ENCODE assay signal across 18 cellular contexts in genomic region chr21:42475526-42476492, GRCh38. TPM values are rescaled to one million over a fixed set of nuclear protein-coding genes. Genes with fewer than 3 reads are reported as not detected.
"Had no signal": no experiment of that assay in that cellular context is flagged by ENCODE, and none has a peak within 500 bp of the region (broad histone marks: within the 10 kb centered on the region; RNA-seq: fewer than 3 reads in every experiment).

No MANE protein-coding gene starts in this region.

- H3K4me3 ChIP-seq: cardiac muscle cell, skin epidermis, thoracic aorta, upper lobe of right lung had no signal

- H3K9me3 ChIP-seq: thoracic aorta, upper lobe of right lung had no signal

- H3K36me3 ChIP-seq: cardiac muscle cell, thoracic aorta, upper lobe of right lung had no signal

- ATAC-seq: activated CD8-positive, alpha-beta T cell treated with anti-CD3 and anti-CD28 coated beads for 36 hours; upper lobe of right lung had no signal

- H3K4me1 Mint-ChIP-seq: activated naive CD8-positive, alpha-beta T cell treated with anti-CD3 and anti-CD28 coated beads, Interleukin-2, amount 10 ng/mL, durations not matched to agents 7 days and 5 days had no signal

- H3K27me3 ChIP-seq: cardiac muscle cell, upper lobe of right lung had no signal

- H3K9me3 Mint-ChIP-seq: activated CD8-positive, alpha-beta T cell treated with anti-CD3 and anti-CD28 coated beads for 36 hours; activated naive CD8-positive, alpha-beta T cell treated with anti-CD3 and anti-CD28 coated beads, Interleukin-2, amount 10 ng/mL, durations not matched to agents 7 days and 5 days; activated T-helper 2 cell treated with anti-CD3 and anti-CD28 coated beads, Interferon-gamma antibody, Interleukin-2, Interleukin-4, amounts not matched to agents 10 μg/mL and 5 μg/mL and 100 μg/mL, durations not matched to agents 14 hours and 24 hours and 36 hours had no signal

- H3K27me3 Mint-ChIP-seq: activated CD8-positive, alpha-beta T cell treated with anti-CD3 and anti-CD28 coated beads for 36 hours; progenitor cell of endocrine pancreas had no signal

- H3K27ac ChIP-seq: cardiac muscle cell, skin epidermis, thoracic aorta, upper lobe of right lung had no signal

- DNase-seq: activated CD4-positive, alpha-beta T cell treated with anti-CD3 and anti-CD28 coated beads for 48 hours; activated CD4-positive, CD25-positive, alpha-beta regulatory T cell; activated CD8-positive, alpha-beta T cell treated with anti-CD3 and anti-CD28 coated beads for 36 hours; activated naive CD4-positive, alpha-beta T cell treated with Interleukin-2 at 50 U/mL for 16 hours; activated naive CD8-positive, alpha-beta T cell treated with anti-CD3 and anti-CD28 coated beads, Interleukin-2, amount 10 ng/mL, durations not matched to agents 7 days and 5 days; amygdala; dermis blood vessel endothelial cell; effector memory CD4-positive, alpha-beta T cell; right cardiac atrium; upper lobe of right lung had no signal

- H3K4me3 Mint-ChIP-seq: activated CD8-positive, alpha-beta T cell treated with anti-CD3 and anti-CD28 coated beads for 36 hours; activated naive CD8-positive, alpha-beta T cell treated with anti-CD3 and anti-CD28 coated beads, Interleukin-2, amount 10 ng/mL, durations not matched to agents 7 days and 5 days had no signal

- H3K36me3 Mint-ChIP-seq: activated naive CD8-positive, alpha-beta T cell treated with anti-CD3 and anti-CD28 coated beads, Interleukin-2, amount 10 ng/mL, durations not matched to agents 7 days and 5 days had no signal

- H3K27ac Mint-ChIP-seq: activated CD8-positive, alpha-beta T cell treated with anti-CD3 and anti-CD28 coated beads for 36 hours; activated T-helper 2 cell treated with anti-CD3 and anti-CD28 coated beads, Interferon-gamma antibody, Interleukin-2, Interleukin-4, amounts not matched to agents 10 μg/mL and 5 μg/mL and 100 μg/mL, durations not matched to agents 14 hours and 24 hours and 36 hours; progenitor cell of endocrine pancreas had no signal

RNA-seq across cellular contexts. Expression of gene RSPH1, which starts 20.2 kb away (rescaled TPM):
- total RNA-seq: activated CD8-positive, alpha-beta T cell treated with anti-CD3 and anti-CD28 coated beads for 36 hours; activated naive CD8-positive, alpha-beta T cell treated with anti-CD3 and anti-CD28 coated beads, Interleukin-2, amount 10 ng/mL, durations not matched to agents 7 days and 5 days; activated T-helper 2 cell treated with anti-CD3 and anti-CD28 coated beads, Interferon-gamma antibody, Interleukin-2, Interleukin-4, amounts not matched to agents 10 μg/mL and 5 μg/mL and 100 μg/mL, durations not matched to agents 14 hours and 24 hours and 36 hours; dermis blood vessel endothelial cell; glomerular endothelial cell; lung microvascular endothelial cell; myocyte; right cardiac atrium had no signal
- polyA plus RNA-seq: right cardiac atrium had no signal

RNA-seq across cellular contexts. Expression of gene SLC37A1, which starts 37.8 kb away (rescaled TPM):
- total RNA-seq: myocyte had no signal
